ENCODE assay signal across 9 cellular contexts in genomic region chr16:48596326-48596725, GRCh38. TPM values are rescaled to one million over a fixed set of nuclear protein-coding genes. Genes with fewer than 3 reads are reported as not detected.
DNase-seq lines count a peak whose midpoint lies in the region; ATAC-seq, FAIRE-seq and TF ChIP-seq lines count a peak whose summit lies in the region.
"Had no signal": no experiment of that assay in that cellular context is flagged by ENCODE, and none has a peak within 500 bp of the region (broad histone marks: within the 10 kb centered on the region; RNA-seq: fewer than 3 reads in every experiment).

No MANE protein-coding gene starts in this region.

- 95% methylated on average over 3 of the region's 3 CpGs for WGBS in HepG2 (ENCODE audit: low lambda C conversion rate)
- 89% methylated on average over 3 of the region's 3 CpGs for WGBS in right lobe of liver (ENCODE audit: insufficient coverage, low coverage, low lambda C conversion rate, missing lambda C conversion rate)

- peaks cover 40% of the 10 kb centered on the region for H4K20me1 ChIP-seq in HepG2 (ENCODE audit: insufficient read depth, low read length)

- no peak overlapping the region for H3K4me2 ChIP-seq in HepG2 (ENCODE audit: low read depth, low read length)

- H3K4me3 ChIP-seq in HepG2 (replicated peaks in 1 of 3; ENCODE audit: insufficient read depth in 1 of 3, low read depth in 2 of 3, low read length in 3 of 3) (no peak overlapping the region), right lobe of liver (no peak overlapping the region)

- TF ChIP-seq RAD21 in HepG2 (CRISPR knock-in tag; IDR thresholded peaks at IDR 0.05) = no peak

- no TSS peak for BruUV-seq in HepG2 (replicated peaks; lab: Mats Ljungman, UMichigan)

- POLR2A ChIA-PET in HepG2 (lab: Yijun Ruan, JAX) = no interaction called here

- H3K4me1 ChIP-seq in HepG2 (ENCODE audit: insufficient read depth, low read length) = peaks cover 6% of the 10 kb centered on the region; the same call in 1 of the 2 replicates
- H3K4me1 ChIP-seq in right lobe of liver = peaks cover 0 to 18% (median 5%) of the 10 kb centered on the region in 4 donors

- TF ChIP-seq CTCF in HepG2 (CRISPR knock-in tag; IDR thresholded peaks at IDR 0.05) (no peak), right lobe of liver (IDR thresholded peaks at IDR 0.05) (no peak)

- H3K27ac ChIP-seq in HepG2 (ENCODE audit: extremely low read length, insufficient read depth, low read length) (peak overlapping the region; percentile 5), right lobe of liver (no peak overlapping the region)

- no peak for TF ChIP-seq POLR2A in HepG2 (IDR thresholded peaks at IDR 0.05; ENCODE audit: insufficient read depth in 1 of 2, low read depth in 2 of 2, low read length in 2 of 2)
- no peak for TF ChIP-seq POLR2A in right lobe of liver (IDR thresholded peaks at IDR 0.05)
- TF ChIP-seq POLR2A in H54 (IDR thresholded peaks at IDR 0.05; ENCODE audit: low read depth, low read length) = no peak

- H2AFZ ChIP-seq in HepG2 (ENCODE audit: low read length) = no peak overlapping the region

- in situ Hi-C loops in HepG2 (cut with HindIII; ENCODE audit: extremely low pct_ligation_motif_present, low pct_unique_long_range_greater_than_20kb) = no loop called here

- H3K9me3 ChIP-seq in HepG2 (ENCODE audit: low read length) (peaks cover 33% of the 10 kb centered on the region), right lobe of liver (no peaks in the 10 kb centered on the region)

- H3K9ac ChIP-seq in HepG2 (ENCODE audit: insufficient read depth, low read depth, low read length) = no peak overlapping the region

- intact Hi-C loops in HepG2 (cut with micrococcal nuclease; ENCODE audit: unreplicated experiment) (no loop called here), right lobe of liver (cut with DNase I) (no loop called here)

- ATAC-seq in HepG2 (no peak), right lobe of liver (no peak), HG03108 (IDR thresholded peaks at IDR 0.05; ENCODE audit: unreplicated experiment) (peak; percentile 81)
- peak; percentile 98 for ATAC-seq in stimulated activated naive CD8-positive, alpha-beta T cell treated with anti-CD3 and anti-CD28 coated beads, Interleukin-15, Interleukin-2, amounts not matched to agents 100 U/mL and 50 U/mL, for 24 hours

- H3K36me3 ChIP-seq in HepG2 (replicated peaks in 1 of 2; ENCODE audit: control insufficient read depth in 1 of 2, insufficient read depth in 2 of 2, low read length in 2 of 2) = peaks cover 0 to 6% of the 10 kb centered on the region in 2 experiments; a peak in 2 of 5 replicates
- H3K36me3 ChIP-seq in right lobe of liver = no peaks in the 10 kb centered on the region

- H3K27me3 ChIP-seq in HepG2 (ENCODE audit: control insufficient read depth in 1 of 2, insufficient read depth in 2 of 2, low read length in 2 of 2) = no peaks in the 10 kb centered on the region
- H3K27me3 ChIP-seq in right lobe of liver = no peaks in the 10 kb centered on the region

- TF ChIP-seq EP300 in HepG2 (IDR thresholded peaks at IDR 0.05; ENCODE audit: low read depth in 2 of 2, low read length in 2 of 2) (no peak), HepG2 (CRISPR knock-in tag; IDR thresholded peaks at IDR 0.05; ENCODE audit: borderline replicate concordance) (no peak)

- no peak for FAIRE-seq in HepG2 (lab: Jason Lieb, UNC)
- FAIRE-seq in H54 (lab: Jason Lieb, UNC) = no peak

- peaks cover 94% of the 10 kb centered on the region for H3K79me2 ChIP-seq in HepG2 (ENCODE audit: insufficient read depth, low read length)

- no peak for DNase-seq in HepG2 (ENCODE audit: low spot score)
- no peak for DNase-seq in right lobe of liver
- DNase-seq in activated naive CD4-positive, alpha-beta T cell treated with anti-CD3 and anti-CD28 coated beads, Interleukin-2, amount 50 U/mL, for 16 hours = peak; percentile 20
- DNase-seq in stimulated activated naive CD8-positive, alpha-beta T cell treated with anti-CD3 and anti-CD28 coated beads, Interleukin-15, Interleukin-2, amounts not matched to agents 100 U/mL and 50 U/mL, for 24 hours = peak; percentile 71
- DNase-seq in H54 (ENCODE audit: insufficient read length, low spot score) = no peak
- no peak for DNase-seq in pons (ENCODE audit: low spot score)
- DNase-seq in iPS-NIHi7 (ENCODE audit: extremely low spot score) = no peak
- DNase-seq: NCI-H1417 treated with DMSO at 0.1 percent for 48 hours had no signal

- CTCF ChIA-PET in HepG2 (lab: Yijun Ruan, JAX; ENCODE audit: low intra/inter-chr PET ratio, low total read pairs) = no interaction called here

TF ChIP-seq in HepG2, 621 proteins besides CTCF, POLR2A, EP300 and RAD21:
- TF ChIP-seq ZFP1 (CRISPR knock-in tag; IDR thresholded peaks at IDR 0.05) = no peak
- TF ChIP-seq STAT5B (CRISPR knock-in tag; IDR thresholded peaks at IDR 0.05) = no peak

RNA-seq across cellular contexts. Expression of gene N4BP1, which starts 13.7 kb away (rescaled TPM):
- total RNA-seq in HepG2 (2016; rRNA removed; fragmentation: Illumina TruSeq; extraction: Trizol) (43.9 and 46.5 TPM in 2 replicates), right lobe of liver (10 to 100 TPM; 10.5 to 17.8 (median 12.1) TPM)
- total RNA-seq in HepG2 (2016; cell fraction: cytosol; rRNA removed; fragmentation: Illumina TruSeq; extraction: Trizol; ENCODE audit: low read depth) = 30.7 and 33.0 TPM in 2 replicates
- total RNA-seq in HepG2 (2016; cell fraction: insoluble cytoplasmic fraction; rRNA removed; fragmentation: Illumina TruSeq; extraction: Trizol) = 41.9 and 43.3 TPM in 2 replicates
- 52.7 and 60.8 TPM in 2 replicates for total RNA-seq in HepG2 (2016; cell fraction: membrane; rRNA removed; fragmentation: Illumina TruSeq; extraction: Trizol)
- 39.0 and 46.1 TPM in 2 replicates for total RNA-seq in HepG2 (2016; cell fraction: nucleus; rRNA removed; fragmentation: Illumina TruSeq; extraction: Trizol)
- 19.5 and 21.4 TPM in 2 replicates for polyA plus RNA-seq in HepG2 (2011; rRNA removed)
- 9.8 and 10.1 TPM in 2 replicates for polyA plus RNA-seq in HepG2 (2011; cell fraction: cytosol; rRNA removed)
- 21.8 and 26.8 TPM in 2 replicates for polyA plus RNA-seq in HepG2 (2011; cell fraction: nucleus; rRNA removed)
- 20.4 and 24.7 TPM in 2 replicates for polyA plus RNA-seq in HepG2 (2012)
- 2.5 and 3.4 TPM in 2 replicates for polyA plus RNA-seq in HepG2 (2016; cell fraction: cytosol; fragmentation: Illumina TruSeq; extraction: Trizol; ENCODE audit: low read depth)
- polyA plus RNA-seq in HepG2 (2016; cell fraction: insoluble cytoplasmic fraction; fragmentation: Illumina TruSeq; extraction: Trizol; ENCODE audit: low read depth) = 37.7 and 43.0 TPM in 2 replicates
- polyA plus RNA-seq in HepG2 (2016; cell fraction: membrane; fragmentation: Illumina TruSeq; extraction: Trizol; ENCODE audit: low read depth) = 8.9 and 11.1 TPM in 2 replicates
- 44.5 and 49.0 TPM in 2 replicates for polyA plus RNA-seq in HepG2 (2016; cell fraction: nucleus; fragmentation: Illumina TruSeq; extraction: Trizol; ENCODE audit: insufficient read depth, low read depth)
- polyA minus RNA-seq in HepG2 (2011; rRNA and poly(A)+ RNA removed; ENCODE audit: low replicate concordance) = 5.4 and 18.1 TPM in 2 replicates
- polyA minus RNA-seq in HepG2 (2011; cell fraction: cytosol; rRNA and poly(A)+ RNA removed) = 24.2 and 26.0 TPM in 2 replicates
- polyA minus RNA-seq in HepG2 (2011; cell fraction: nucleus; rRNA and poly(A)+ RNA removed) = 43.1 and 53.5 TPM in 2 replicates

Comparison
In these comparisons a context has a peak if more than half of its experiments do, and no peak if none do; other contexts are left out.
1. ATAC-seq: peak in HG03108 (single experiment) and stimulated activated naive CD8-positive, alpha-beta T cell treated with anti-CD3 and anti-CD28 coated beads, Interleukin-15, Interleukin-2, amounts not matched to agents 100 U/mL and 50 U/mL, for 24 hours (single experiment); none in HepG2 (single experiment) and right lobe of liver (0 of 4).
2. DNase-seq: peak in activated naive CD4-positive, alpha-beta T cell treated with anti-CD3 and anti-CD28 coated beads, Interleukin-2, amount 50 U/mL, for 16 hours (single experiment) and stimulated activated naive CD8-positive, alpha-beta T cell treated with anti-CD3 and anti-CD28 coated beads, Interleukin-15, Interleukin-2, amounts not matched to agents 100 U/mL and 50 U/mL, for 24 hours (single experiment); none in HepG2 (single experiment), right lobe of liver (0 of 3), H54 (single experiment), pons (single experiment) and iPS-NIHi7 (single experiment).